Comparison of ENCODE assay signal across 8 cellular contexts in genomic region chr2:130181880-130182682, GRCh38.
A peak's percentile ranks its signal among the peaks of the same experiment; 100 is the strongest.
DNase-seq lines count a peak whose midpoint lies in the region; ATAC-seq and TF ChIP-seq lines count a peak whose summit lies in the region.
"Not testable (repeated sequence)": the region's sequence is repeated elsewhere in the genome, so short reads cannot be mapped to it uniquely, and the experiment has no call there.

Gene MZT2B, plus strand, starts transcription at chr2:130182262. Its CDS starts 21 bp downstream, at chr2:130182283.

- DNase-seq in DMS53 treated with DMSO at 0.1 percent for 48 hours (lab: John Stamatoyannopoulos, UW; ENCODE audit: unreplicated experiment) (peak; percentile 26), OCI-M2 (lab: John Stamatoyannopoulos, UW; ENCODE audit: unreplicated experiment) (peak; percentile 21), activated T-cell treated with anti-CD3 and anti-CD28 coated beads for 48 hours (ENCODE audit: low read depth) (peak; percentile 89), erythroblast (lab: John Stamatoyannopoulos, UW) (peak; percentile 91 to 95)
- DNase-seq in stimulated activated CD8-positive, alpha-beta memory T cell treated with anti-CD3 and anti-CD28 coated beads, Interleukin-7, amount 100 ng/mL, for 1 hour (ENCODE audit: low read depth in 2 of 2), result peak; percentile 70 to 76

- H3K36me3 ChIP-seq in mucosa of stomach (ENCODE audit: control insufficient read depth, insufficient read depth, low read length), result not testable (repeated sequence)

- not testable (repeated sequence) for TF ChIP-seq EP300 in Ishikawa (IDR thresholded peaks at IDR 0.05; ENCODE audit: borderline replicate concordance)

- peak; percentile 43; the same call in 1 of the 2 replicates for TF ChIP-seq RAD21 in Ishikawa (IDR thresholded peaks at IDR 0.05; ENCODE audit: low read depth)

- peak within 1 kb of the TSS; percentile 71 for H3K4me3 ChIP-seq in mucosa of stomach (ENCODE audit: low read length)

- H3K9me3 ChIP-seq in mucosa of stomach (ENCODE audit: control insufficient read depth, low read length), result not testable (repeated sequence)

- H3K9ac ChIP-seq in mucosa of stomach (ENCODE audit: low read length), result peak within 1 kb of the TSS; percentile 65

- ATAC-seq in GM21619 (IDR thresholded peaks at IDR 0.05; ENCODE audit: unreplicated experiment), result peak; percentile 82

- H3K4me1 ChIP-seq in mucosa of stomach (ENCODE audit: control insufficient read depth, insufficient read depth, low read length), result peaks cover 18% of the 10 kb centered on the region

- H3K27me3 ChIP-seq in mucosa of stomach (ENCODE audit: control insufficient read depth, insufficient read depth, low read length), result not testable (repeated sequence)

- peak; percentile 57 for TF ChIP-seq POLR2A in erythroblast (IDR thresholded peaks at IDR 0.05; ENCODE audit: low read length)

TF ChIP-seq in Ishikawa, 13 proteins besides CTCF, POLR2A, EP300 and RAD21:
- peak; percentile 40; the same call in 1 of the 2 replicates for TF ChIP-seq CREB1 (IDR thresholded peaks at IDR 0.05; ENCODE audit: low read depth)
- TF ChIP-seq YY1 (IDR thresholded peaks at IDR 0.05; ENCODE audit: low read depth), result peak; percentile 67; the same call in 1 of the 2 replicates
- TF ChIP-seq, protein P1, sequence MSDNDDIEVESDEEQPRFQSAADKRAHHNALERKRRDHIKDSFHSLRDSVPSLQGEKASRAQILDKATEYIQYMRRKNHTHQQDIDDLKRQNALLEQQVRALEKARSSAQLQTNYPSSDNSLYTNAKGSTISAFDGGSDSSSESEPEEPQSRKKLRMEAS (IDR thresholded peaks at IDR 0.05), result 0 out of 2 replicates have a peak, but pooled peaks have one; percentile 49
- TF ChIP-seq ZBTB7A (IDR thresholded peaks at IDR 0.05; ENCODE audit: low read depth), result peak; percentile 96; the same call in 1 of the 2 replicates
- 0 out of 2 replicates have a peak, but pooled peaks have one; percentile 15 for TF ChIP-seq EGR1 (IDR thresholded peaks at IDR 0.05)
TF ChIP-seq in Ishikawa: peak in this region for 5; not testable (repeated sequence) for 8.

Comparison
In these comparisons a context has a peak if more than half of its experiments do, and no peak if none do; other contexts are left out.
1. Peak in every context shown above with its lines: DNase-seq, ATAC-seq and H3K4me3 ChIP-seq.
2. DNase-seq: peak in every context shown above with its lines; median percentile 93 in erythroblast; 89 in activated T-cell treated with anti-CD3 and anti-CD28 coated beads for 48 hours; 73 in stimulated activated CD8-positive, alpha-beta memory T cell treated with anti-CD3 and anti-CD28 coated beads, Interleukin-7, amount 100 ng/mL, for 1 hour; 26 in DMS53 treated with DMSO at 0.1 percent for 48 hours; 21 in OCI-M2.